In the genomic region with DNA sequence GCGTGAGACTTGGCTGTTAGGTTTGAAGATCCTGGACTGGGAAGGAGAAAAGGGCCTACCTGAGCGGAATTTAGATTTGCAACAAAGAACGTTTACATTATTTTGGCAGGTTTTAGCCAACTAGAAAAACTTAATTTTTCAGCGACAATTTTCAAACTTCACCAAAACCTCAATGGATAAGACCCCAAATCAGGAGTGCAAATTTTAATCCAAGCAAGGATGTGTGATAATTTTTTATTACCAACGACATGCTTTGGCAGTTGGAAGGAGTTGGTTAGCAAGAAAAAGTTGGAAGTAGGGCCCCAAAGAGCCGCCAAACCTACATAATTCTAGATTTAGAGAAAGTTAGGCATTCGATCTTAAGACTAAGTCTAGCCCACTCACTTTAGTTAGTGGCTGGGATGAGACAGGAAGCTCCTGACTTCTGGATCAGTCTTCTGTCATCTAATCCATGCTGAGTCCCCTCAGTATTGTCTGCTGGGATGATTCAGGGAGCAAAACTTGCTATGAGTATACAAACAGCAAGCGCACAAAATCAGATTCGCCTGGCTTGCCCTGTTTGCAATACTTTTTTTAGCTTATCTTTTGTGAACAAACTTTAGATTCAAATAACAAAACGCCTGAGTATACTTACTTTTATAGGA, we compare ENCODE assay signal across 8 cellular contexts. TPM values are rescaled to one million over a fixed set of nuclear protein-coding genes. Genes with fewer than 3 reads are reported as not detected.
DNase-seq lines count a peak whose midpoint lies in the region; ATAC-seq and TF ChIP-seq lines count a peak whose summit lies in the region.

No MANE protein-coding gene starts in this region.

- H3K27me3 Mint-ChIP-seq in naive thymus-derived CD4-positive, alpha-beta T cell, result no peaks in the 10 kb centered on the region

- DNase-seq in colonic mucosa, result no peak
- no peak for DNase-seq in naive thymus-derived CD4-positive, alpha-beta T cell
- DNase-seq in NCI-H2107 (lab: John Stamatoyannopoulos, UW), result no peak
- no peak for DNase-seq in stimulated activated naive CD4-positive, alpha-beta T cell treated with Interleukin-2 at 50 U/mL for 16 hours (lab: John Stamatoyannopoulos, UW)
- DNase-seq in middle frontal gyrus (ENCODE audit: extremely low spot score, low spot score), result no peak
- DNase-seq in stimulated activated CD4-positive, alpha-beta T cell treated with anti-CD3 and anti-CD28 coated beads, Interleukin-1b, Interleukin-23, amount 100 ng/mL, for 48 hours, result no peak

- H3K4me3 Mint-ChIP-seq in naive thymus-derived CD4-positive, alpha-beta T cell, result peak overlapping the region; percentile 51 to 93 (median 81)

- TF ChIP-seq CTCF in C4-2B (conservative IDR thresholded peaks at IDR 0.05) (no peak), Loucy (conservative IDR thresholded peaks at IDR 0.05; ENCODE audit: low read length) (no peak), colonic mucosa (IDR thresholded peaks at IDR 0.05) (no peak)

- CTCF ChIA-PET in naive thymus-derived CD4-positive, alpha-beta T cell (lab: Charles Lee), result no interaction called here

- peaks cover 38% of the 10 kb centered on the region for H4K20me1 ChIP-seq in Loucy (ENCODE audit: insufficient read depth, low read length, poor library complexity, severe bottlenecking)

- H3K9me3 Mint-ChIP-seq in naive thymus-derived CD4-positive, alpha-beta T cell, result peaks cover 0 to 3% (median 0%) of the 10 kb centered on the region in 11 donors

- peaks cover 33% of the 10 kb centered on the region for H3K4me1 ChIP-seq in Loucy (ENCODE audit: insufficient read depth, low read length, poor library complexity, severe bottlenecking)
- H3K4me1 ChIP-seq in colonic mucosa, result no peaks in the 10 kb centered on the region
- H3K4me1 ChIP-seq in naive thymus-derived CD4-positive, alpha-beta T cell (ENCODE audit: control insufficient read depth in 2 of 2, insufficient read depth in 2 of 2, low read length in 2 of 2), result peaks cover 0 to 6% of the 10 kb centered on the region in 2 donors

- 0 out of 2 replicates have a peak, but pooled peaks cover 4% of the 10 kb centered on the region for H3F3A ChIP-seq in Loucy (ENCODE audit: low read depth)

- POLR2A ChIA-PET in naive thymus-derived CD4-positive, alpha-beta T cell (lab: Charles Lee), result interaction anchor here (0.6 kb wide), 1 partner anchor 23 kb away, joined by 3 read pairs; no protein-coding TSS in a partner anchor

- H3K27ac Mint-ChIP-seq in naive thymus-derived CD4-positive, alpha-beta T cell, result peak overlapping the region in 6 of 9 donors; percentile 20 to 69 (median 42)

- H3K27me3 ChIP-seq in Loucy (ENCODE audit: insufficient read depth, low read length, poor library complexity, severe bottlenecking) (peaks cover 6% of the 10 kb centered on the region), colonic mucosa (peaks cover 14% of the 10 kb centered on the region)
- no peaks in the 10 kb centered on the region for H3K27me3 ChIP-seq in naive thymus-derived CD4-positive, alpha-beta T cell (ENCODE audit: control insufficient read depth in 2 of 2, insufficient read depth in 2 of 2, low read length in 2 of 2)

- no peak for ATAC-seq in naive thymus-derived CD4-positive, alpha-beta T cell

- peaks cover 0 to 37% (median 28%) of the 10 kb centered on the region in 7 donors for H3K4me1 Mint-ChIP-seq in naive thymus-derived CD4-positive, alpha-beta T cell

- H3K79me2 ChIP-seq in Loucy (ENCODE audit: insufficient read depth, low read length), result peaks cover 38% of the 10 kb centered on the region

- H3K4me3 ChIP-seq in Loucy (ENCODE audit: low read length, poor library complexity, severe bottlenecking), result peak overlapping the region; percentile 98
- peak overlapping the region; percentile 73 for H3K4me3 ChIP-seq in colonic mucosa
- H3K4me3 ChIP-seq in naive thymus-derived CD4-positive, alpha-beta T cell (ENCODE audit: low read length), result peak overlapping the region; percentile 30

- no peaks in the 10 kb centered on the region for H3K9me3 ChIP-seq in Loucy (ENCODE audit: insufficient read depth, low read depth, low read length)
- no peaks in the 10 kb centered on the region for H3K9me3 ChIP-seq in colonic mucosa
- H3K9me3 ChIP-seq in naive thymus-derived CD4-positive, alpha-beta T cell (ENCODE audit: control insufficient read depth in 2 of 3, low read length in 3 of 3), result no peaks in the 10 kb centered on the region

- H3K27ac ChIP-seq in C4-2B (peak overlapping the region; percentile 96), colonic mucosa (no peak overlapping the region)
- H3K27ac ChIP-seq in naive thymus-derived CD4-positive, alpha-beta T cell (ENCODE audit: low read depth, low read length), result no peak overlapping the region

- peak overlapping the region; percentile 91 for H2AFZ ChIP-seq in Loucy (ENCODE audit: low read length)

- H3K9ac ChIP-seq in Loucy (ENCODE audit: low read depth, low read length, poor library complexity, severe bottlenecking) (peak overlapping the region; percentile 68), colonic mucosa (ENCODE audit: low read depth in 2 of 2, low read length in 2 of 2) (peak overlapping the region; percentile 40)

- intact Hi-C loops in colonic mucosa (cut with DNase I), result loop anchor here (10.0 kb wide), 1 partner anchor 128 kb away; a partner anchor contains a TSS
- intact Hi-C loops in naive thymus-derived CD4-positive, alpha-beta T cell (cut with micrococcal nuclease), result loop anchor here (1.0 to 5.0 kb wide), 4 partner anchors 32 to 134 kb away; no protein-coding TSS in a partner anchor

- H3K4me2 ChIP-seq in Loucy (ENCODE audit: low read depth, low read length, poor library complexity, severe bottlenecking), result peak overlapping the region; percentile 75

- peaks cover 0 to 2% (median 0%) of the 10 kb centered on the region in 5 donors for H3K36me3 Mint-ChIP-seq in naive thymus-derived CD4-positive, alpha-beta T cell

- H3K9me2 ChIP-seq in Loucy (replicated peaks; ENCODE audit: low read depth, low read length), result no peaks in the 10 kb centered on the region

- H3K36me3 ChIP-seq in Loucy (ENCODE audit: insufficient read depth, low read length), result no peaks in the 10 kb centered on the region
- H3K36me3 ChIP-seq in colonic mucosa, result no peaks in the 10 kb centered on the region
- no peaks in the 10 kb centered on the region for H3K36me3 ChIP-seq in naive thymus-derived CD4-positive, alpha-beta T cell (ENCODE audit: control insufficient read depth in 2 of 3, insufficient read depth in 3 of 3, low read length in 3 of 3)

RNA-seq across cellular contexts. Expression of a gene that starts 0.8 kb away (rescaled TPM):
- 10 to 100 TPM; 17.9 to 20.5 TPM for total RNA-seq in colonic mucosa
- 10 to 100 TPM; 14.0 to 63.6 (median 17.0) TPM for total RNA-seq in naive thymus-derived CD4-positive, alpha-beta T cell
- polyA plus RNA-seq in naive thymus-derived CD4-positive, alpha-beta T cell, result 1 to 10 TPM; 6.9 to 8.2 TPM

Comparison
In these comparisons a context has a peak if more than half of its experiments do, and no peak if none do; other contexts are left out.
1. H3K4me3 ChIP-seq: peak in every context shown above with its lines; median percentile 98 in Loucy; 73 in colonic mucosa; 30 in naive thymus-derived CD4-positive, alpha-beta T cell.